Comparison of ENCODE assay signal across 27 cellular contexts in the genomic region with DNA sequence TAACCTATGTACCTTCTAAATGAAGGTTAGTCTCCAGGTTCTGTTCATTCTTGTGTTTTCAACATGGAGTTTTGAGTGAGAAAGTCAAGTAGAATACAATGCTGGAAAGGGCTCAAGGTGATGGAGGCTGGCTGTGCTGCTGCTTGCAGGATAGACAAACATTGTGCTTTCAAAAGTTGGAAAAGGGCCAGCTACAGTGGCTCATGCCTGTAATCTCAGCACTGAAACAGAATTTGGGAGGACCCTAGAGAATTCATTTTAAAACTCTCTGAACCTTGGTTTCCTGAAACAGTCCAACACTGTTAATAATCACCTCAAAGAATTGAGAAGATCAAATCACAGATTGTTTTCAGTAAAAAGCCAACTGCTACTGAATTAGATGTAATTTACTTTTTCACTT. TPM values are rescaled to one million over a fixed set of nuclear protein-coding genes. Genes with fewer than 3 reads are reported as not detected.
DNase-seq lines count a peak whose midpoint lies in the region; ATAC-seq, FAIRE-seq and TF ChIP-seq lines count a peak whose summit lies in the region.
"Had no signal": no experiment of that assay in that cellular context is flagged by ENCODE, and none has a peak within 500 bp of the region (broad histone marks: within the 10 kb centered on the region; RNA-seq: fewer than 3 reads in every experiment).

No MANE protein-coding gene starts in this region.

- H3K4me2 ChIP-seq in HepG2 (ENCODE audit: low read depth, low read length) (no peak overlapping the region), MM.1S (ENCODE audit: low read depth, low read length) (no peak overlapping the region; the same call in 1 of the 2 replicates), neuronal stem cell (ENCODE audit: insufficient read depth, low read length, poor library complexity, severe bottlenecking) (no peak overlapping the region)

- H3K14ac ChIP-seq in neuronal stem cell (ENCODE audit: low read length) = no peak overlapping the region

- in situ Hi-C loops in HepG2 (cut with HindIII; ENCODE audit: extremely low pct_ligation_motif_present, low pct_unique_long_range_greater_than_20kb) = no loop called here

- H2BK120ac ChIP-seq in neuronal stem cell (ENCODE audit: low read depth, low read length) = no peak overlapping the region

- POLR2A ChIA-PET in HepG2 (lab: Yijun Ruan, JAX) = no interaction called here

- H3K27me3 ChIP-seq in right lobe of liver = no peaks in the 10 kb centered on the region
- H3K27me3 ChIP-seq in HepG2 (ENCODE audit: control insufficient read depth in 1 of 2, insufficient read depth in 2 of 2, low read length in 2 of 2) = no peaks in the 10 kb centered on the region
- no peaks in the 10 kb centered on the region for H3K27me3 ChIP-seq in MM.1S (replicated peaks; ENCODE audit: insufficient read depth, low read length)
- no peaks in the 10 kb centered on the region for H3K27me3 ChIP-seq in neuronal stem cell (ENCODE audit: control insufficient read depth in 3 of 3, insufficient read depth in 3 of 3, low read depth in 1 of 3, low read length in 3 of 3)
- H3K27me3 ChIP-seq: esophagus muscularis mucosa, left lung had no signal

- no peak overlapping the region for H3K18ac ChIP-seq in neuronal stem cell (ENCODE audit: low read length)

- H2BK5ac ChIP-seq in neuronal stem cell (ENCODE audit: low read length) = no peak overlapping the region

- H3K36me3 ChIP-seq in right lobe of liver (peaks cover 0 to 72% (median 24%) of the 10 kb centered on the region in 4 donors), HepG2 (replicated peaks in 1 of 2; ENCODE audit: control insufficient read depth in 1 of 2, insufficient read depth in 2 of 2, low read length in 2 of 2) (peaks cover 20 to 77% of the 10 kb centered on the region in 2 experiments), MM.1S (replicated peaks; ENCODE audit: insufficient read depth, low read length) (peaks cover 15% of the 10 kb centered on the region), neuronal stem cell (replicated peaks in 1 of 2; ENCODE audit: control insufficient read depth in 2 of 2, insufficient read depth in 2 of 2, low read length in 2 of 2) (peaks cover 24 to 95% of the 10 kb centered on the region in 2 donors)

- H3K9me3 ChIP-seq in right lobe of liver = no peaks in the 10 kb centered on the region
- H3K9me3 ChIP-seq in HepG2 (ENCODE audit: low read length) = no peaks in the 10 kb centered on the region
- no peaks in the 10 kb centered on the region for H3K9me3 ChIP-seq in MM.1S (replicated peaks; ENCODE audit: insufficient read depth, low read length)
- H3K9me3 ChIP-seq in neuronal stem cell (replicated peaks in 1 of 2; ENCODE audit: control insufficient read depth in 2 of 2, insufficient read depth in 1 of 2, low read depth in 1 of 2, low read length in 2 of 2) = no peaks in the 10 kb centered on the region
- H3K9me3 ChIP-seq: esophagus muscularis mucosa, HAP-1, left lung had no signal

- H3K9me2 ChIP-seq in MM.1S (replicated peaks; ENCODE audit: insufficient read depth, low read length) = no peaks in the 10 kb centered on the region

- H3F3A ChIP-seq in MM.1S (ENCODE audit: insufficient read depth, low read length) = peaks cover 4% of the 10 kb centered on the region; the same call in 1 of the 2 replicates

- TF ChIP-seq EP300 in HepG2 (IDR thresholded peaks at IDR 0.05; ENCODE audit: low read depth in 2 of 2, low read length in 2 of 2) (no peak), HepG2 (CRISPR knock-in tag; IDR thresholded peaks at IDR 0.05; ENCODE audit: borderline replicate concordance) (no peak)

- intact Hi-C loops in right lobe of liver (cut with DNase I) (no loop called here), HepG2 (cut with micrococcal nuclease; ENCODE audit: unreplicated experiment) (no loop called here)

- no peak overlapping the region for H3K4ac ChIP-seq in neuronal stem cell (ENCODE audit: low read length)

- H3K4me1 ChIP-seq in right lobe of liver = no peaks in the 10 kb centered on the region
- H3K4me1 ChIP-seq in HepG2 (ENCODE audit: insufficient read depth, low read length) = no peaks in the 10 kb centered on the region; the same call in 1 of the 2 replicates
- peaks cover 45% of the 10 kb centered on the region for H3K4me1 ChIP-seq in MM.1S (ENCODE audit: low read length)
- no peaks in the 10 kb centered on the region for H3K4me1 ChIP-seq in neuronal stem cell (ENCODE audit: control insufficient read depth in 2 of 2, insufficient read depth in 1 of 2, low read depth in 1 of 2, low read length in 2 of 2)

- H3K9ac ChIP-seq in HepG2 (ENCODE audit: insufficient read depth, low read depth, low read length) (no peak overlapping the region), MM.1S (ENCODE audit: low read length) (no peak overlapping the region), neuronal stem cell (ENCODE audit: low read depth, low read length, poor library complexity) (no peak overlapping the region)

- H2AK5ac ChIP-seq in neuronal stem cell (ENCODE audit: low read depth, low read length) = no peak overlapping the region

- H3K4me3 ChIP-seq in right lobe of liver (no peak overlapping the region), HepG2 (replicated peaks in 1 of 3; ENCODE audit: insufficient read depth in 1 of 3, low read depth in 2 of 3, low read length in 3 of 3) (no peak overlapping the region), MM.1S (ENCODE audit: low read length) (no peak overlapping the region), skeletal muscle cell (ENCODE audit: low read depth, low read length) (no peak overlapping the region), neuronal stem cell (ENCODE audit: low read length in 2 of 2) (no peak overlapping the region)
- H3K4me3 ChIP-seq: esophagus muscularis mucosa, HAP-1, left lung, skin epidermis had no signal

- H3K79me2 ChIP-seq in HepG2 (ENCODE audit: insufficient read depth, low read length) (no peaks in the 10 kb centered on the region), MM.1S (ENCODE audit: low read length) (peaks cover 52% of the 10 kb centered on the region)

- TF ChIP-seq RAD21 in HepG2 (CRISPR knock-in tag; IDR thresholded peaks at IDR 0.05) = no peak

- no peak for TF ChIP-seq POLR2A in right lobe of liver (IDR thresholded peaks at IDR 0.05)
- TF ChIP-seq POLR2A in HepG2 (IDR thresholded peaks at IDR 0.05; ENCODE audit: insufficient read depth in 1 of 2, low read depth in 2 of 2, low read length in 2 of 2) = no peak

- no peak overlapping the region for H3K27ac ChIP-seq in right lobe of liver
- no peak overlapping the region for H3K27ac ChIP-seq in HepG2 (ENCODE audit: extremely low read length, insufficient read depth, low read length)
- peak overlapping the region; percentile 5; the same call in 1 of the 2 replicates for H3K27ac ChIP-seq in MM.1S (ENCODE audit: low read length)
- H3K27ac ChIP-seq in neuronal stem cell (replicated peaks; ENCODE audit: low read length) = no peak overlapping the region
- H3K27ac ChIP-seq: esophagus muscularis mucosa, left lung, skin epidermis had no signal

- no peak overlapping the region for H4K8ac ChIP-seq in neuronal stem cell (ENCODE audit: low read depth, low read length)

- DNase-seq in right lobe of liver (no peak), HepG2 (ENCODE audit: low spot score) (no peak), MM.1S (no peak), dermis blood vessel endothelial cell (peak; percentile 34), skeletal muscle cell (ENCODE audit: low read depth) (peak; percentile 17), neuronal stem cell (ENCODE audit: low spot score) (no peak)
- DNase-seq: activated CD4-positive, alpha-beta T cell treated with anti-CD3 and anti-CD28 coated beads, Interleukin-2, amount 10 ng/mL, durations not matched to agents 24 days and 14 days; activated naive CD4-positive, alpha-beta T cell; CD4-positive, alpha-beta T cell; DMS153; effector CD4-positive, alpha-beta T cell; glutamatergic neuron; Kasumi-1; left lung; NCI-H2227 treated with DMSO at 0.1 percent for 48 hours; nephron progenitor cell; NK-92 treated with Interleukin-12 subunit alpha and Interleukin-12 subunit beta, amount 100 ng/mL, for 24 hours; posterior cingulate gyrus; T-helper 1 cell; trophoblast cell had no signal

- H2AFZ ChIP-seq in HepG2 (ENCODE audit: low read length) = no peak overlapping the region
- no peak overlapping the region for H2AFZ ChIP-seq in MM.1S (ENCODE audit: low read length)
- H2AFZ ChIP-seq in neuronal stem cell (ENCODE audit: low read length) = no peak overlapping the region

- no peak overlapping the region for H2BK12ac ChIP-seq in neuronal stem cell (ENCODE audit: low read length)

- no peaks in the 10 kb centered on the region for H4K20me1 ChIP-seq in HepG2 (ENCODE audit: insufficient read depth, low read length)
- H4K20me1 ChIP-seq in MM.1S (ENCODE audit: insufficient read depth, low read length) = no peaks in the 10 kb centered on the region

- no TSS peak for BruUV-seq in HepG2 (replicated peaks; lab: Mats Ljungman, UMichigan)

- ATAC-seq in right lobe of liver = peak; percentile 71 to 81 (median 74)
- no peak for ATAC-seq in HepG2
- ATAC-seq in esophagus mucosa = no peak
- no peak for ATAC-seq in GM18867 (IDR thresholded peaks at IDR 0.05; ENCODE audit: unreplicated experiment)
- ATAC-seq: left lung, Panc1 had no signal

- H2BK15ac ChIP-seq in neuronal stem cell (ENCODE audit: low read length) = no peak overlapping the region

- FAIRE-seq in HepG2 (lab: Jason Lieb, UNC) = no peak
- FAIRE-seq: G401.6 had no signal

- CTCF ChIA-PET in HepG2 (lab: Yijun Ruan, JAX; ENCODE audit: low intra/inter-chr PET ratio, low total read pairs) = no interaction called here

- H4K91ac ChIP-seq in neuronal stem cell (ENCODE audit: low read depth, low read length, poor library complexity) = no peak overlapping the region

- H3K23ac ChIP-seq in neuronal stem cell (ENCODE audit: low read depth, low read length, poor library complexity) = no peak overlapping the region

- TF ChIP-seq CTCF in right lobe of liver (IDR thresholded peaks at IDR 0.05) (no peak), HepG2 (CRISPR knock-in tag; IDR thresholded peaks at IDR 0.05) (no peak), MM.1S (IDR thresholded peaks at IDR 0.05; ENCODE audit: low read length) (no peak)

- peaks cover 2% of the 10 kb centered on the region for H3K79me1 ChIP-seq in neuronal stem cell (ENCODE audit: low read depth, low read length)

RNA-seq across cellular contexts. Expression of gene IARS1, which starts 15.4 kb away (rescaled TPM):
- total RNA-seq in right lobe of liver = 10 to 100 TPM; 31.8 to 64.9 (median 40.6) TPM
- total RNA-seq in HepG2 (2016; rRNA removed; fragmentation: Illumina TruSeq; extraction: Trizol) = 185 and 277 TPM in 2 replicates
- 84.7 and 106 TPM in 2 replicates for total RNA-seq in HepG2 (2016; cell fraction: cytosol; rRNA removed; fragmentation: Illumina TruSeq; extraction: Trizol; ENCODE audit: low read depth)
- total RNA-seq in HepG2 (2016; cell fraction: insoluble cytoplasmic fraction; rRNA removed; fragmentation: Illumina TruSeq; extraction: Trizol) = 179 and 271 TPM in 2 replicates
- 78.5 and 86.4 TPM in 2 replicates for total RNA-seq in HepG2 (2016; cell fraction: membrane; rRNA removed; fragmentation: Illumina TruSeq; extraction: Trizol)
- total RNA-seq in HepG2 (2016; cell fraction: nucleus; rRNA removed; fragmentation: Illumina TruSeq; extraction: Trizol) = 163 and 177 TPM in 2 replicates
- 55.9 and 58.6 TPM in 2 replicates for polyA plus RNA-seq in HepG2 (2011; rRNA removed)
- 29.6 and 45.6 TPM in 2 replicates for polyA plus RNA-seq in HepG2 (2011; cell fraction: cytosol; rRNA removed)
- polyA plus RNA-seq in HepG2 (2011; cell fraction: nucleus; rRNA removed) = 139 and 184 TPM in 2 replicates
- 119 and 136 TPM in 2 replicates for polyA plus RNA-seq in HepG2 (2012)
- polyA plus RNA-seq in HepG2 (2016; cell fraction: cytosol; fragmentation: Illumina TruSeq; extraction: Trizol; ENCODE audit: low read depth) = 6.9 and 7.5 TPM in 2 replicates
- polyA plus RNA-seq in HepG2 (2016; cell fraction: insoluble cytoplasmic fraction; fragmentation: Illumina TruSeq; extraction: Trizol; ENCODE audit: low read depth) = 143 and 151 TPM in 2 replicates
- 15.1 and 17.8 TPM in 2 replicates for polyA plus RNA-seq in HepG2 (2016; cell fraction: membrane; fragmentation: Illumina TruSeq; extraction: Trizol; ENCODE audit: low read depth)
- 120 and 132 TPM in 2 replicates for polyA plus RNA-seq in HepG2 (2016; cell fraction: nucleus; fragmentation: Illumina TruSeq; extraction: Trizol; ENCODE audit: insufficient read depth, low read depth)
- polyA minus RNA-seq in HepG2 (2011; rRNA and poly(A)+ RNA removed; ENCODE audit: low replicate concordance) = 84.4 and 109 TPM in 2 replicates
- polyA minus RNA-seq in HepG2 (2011; cell fraction: cytosol; rRNA and poly(A)+ RNA removed) = 94.4 and 128 TPM in 2 replicates
- 274 and 399 TPM in 2 replicates for polyA minus RNA-seq in HepG2 (2011; cell fraction: nucleus; rRNA and poly(A)+ RNA removed)
- total RNA-seq in dermis blood vessel endothelial cell = 124 and 197 TPM in 2 replicates
- 57.0 TPM for polyA plus RNA-seq in neuronal stem cell (2013, experiment 1 of 2)
- 57.5 TPM for polyA plus RNA-seq in neuronal stem cell (2013, experiment 2 of 2)
- total RNA-seq in esophagus mucosa = 95.2 TPM

RNA-seq across cellular contexts. Expression of gene NOL8, which starts 16.3 kb away (rescaled TPM):
- total RNA-seq in right lobe of liver = 10 to 100 TPM in 5 of 6 experiments, 1 to 10 TPM in 1; 8.9 to 25.9 (median 15.9) TPM
- total RNA-seq in HepG2 (2016; rRNA removed; fragmentation: Illumina TruSeq; extraction: Trizol) = 35.4 and 36.3 TPM in 2 replicates
- total RNA-seq in HepG2 (2016; cell fraction: cytosol; rRNA removed; fragmentation: Illumina TruSeq; extraction: Trizol; ENCODE audit: low read depth) = 19.9 and 24.9 TPM in 2 replicates
- 33.5 and 36.8 TPM in 2 replicates for total RNA-seq in HepG2 (2016; cell fraction: insoluble cytoplasmic fraction; rRNA removed; fragmentation: Illumina TruSeq; extraction: Trizol)
- 14.0 and 17.4 TPM in 2 replicates for total RNA-seq in HepG2 (2016; cell fraction: membrane; rRNA removed; fragmentation: Illumina TruSeq; extraction: Trizol)
- 59.6 and 61.3 TPM in 2 replicates for total RNA-seq in HepG2 (2016; cell fraction: nucleus; rRNA removed; fragmentation: Illumina TruSeq; extraction: Trizol)
- polyA plus RNA-seq in HepG2 (2011; rRNA removed) = 11.3 and 12.8 TPM in 2 replicates
- polyA plus RNA-seq in HepG2 (2011; cell fraction: cytosol; rRNA removed) = 3.3 and 4.5 TPM in 2 replicates
- polyA plus RNA-seq in HepG2 (2011; cell fraction: nucleus; rRNA removed) = 27.5 and 32.9 TPM in 2 replicates
- 17.8 and 22.1 TPM in 2 replicates for polyA plus RNA-seq in HepG2 (2012)
- polyA plus RNA-seq in HepG2 (2016; cell fraction: cytosol; fragmentation: Illumina TruSeq; extraction: Trizol; ENCODE audit: low read depth) = 1.8 and 1.9 TPM in 2 replicates
- polyA plus RNA-seq in HepG2 (2016; cell fraction: insoluble cytoplasmic fraction; fragmentation: Illumina TruSeq; extraction: Trizol; ENCODE audit: low read depth) = 34.7 and 35.4 TPM in 2 replicates
- polyA plus RNA-seq in HepG2 (2016; cell fraction: membrane; fragmentation: Illumina TruSeq; extraction: Trizol; ENCODE audit: low read depth) = 4.0 and 4.1 TPM in 2 replicates
- 104 and 110 TPM in 2 replicates for polyA plus RNA-seq in HepG2 (2016; cell fraction: nucleus; fragmentation: Illumina TruSeq; extraction: Trizol; ENCODE audit: insufficient read depth, low read depth)
- polyA minus RNA-seq in HepG2 (2011; rRNA and poly(A)+ RNA removed; ENCODE audit: low replicate concordance) = 9.2 and 37.1 TPM in 2 replicates
- polyA minus RNA-seq in HepG2 (2011; cell fraction: cytosol; rRNA and poly(A)+ RNA removed) = 6.8 and 10.6 TPM in 2 replicates
- 71.3 and 97.8 TPM in 2 replicates for polyA minus RNA-seq in HepG2 (2011; cell fraction: nucleus; rRNA and poly(A)+ RNA removed)
- 28.2 and 29.1 TPM in 2 replicates for total RNA-seq in dermis blood vessel endothelial cell
- polyA plus RNA-seq in neuronal stem cell (2013, experiment 1 of 2) = 26.8 TPM
- polyA plus RNA-seq in neuronal stem cell (2013, experiment 2 of 2) = 29.3 TPM
- total RNA-seq in esophagus mucosa = 20.8 TPM

RNA-seq across cellular contexts. Expression of gene CENPP, which starts 16.9 kb away (rescaled TPM):
- 1 to 10 TPM; 1.0 to 3.7 (median 1.5) TPM for total RNA-seq in right lobe of liver
- total RNA-seq in HepG2 (2016; rRNA removed; fragmentation: Illumina TruSeq; extraction: Trizol) = 11.0 and 11.4 TPM in 2 replicates
- 2.3 and 3.3 TPM in 2 replicates for total RNA-seq in HepG2 (2016; cell fraction: cytosol; rRNA removed; fragmentation: Illumina TruSeq; extraction: Trizol; ENCODE audit: low read depth)
- total RNA-seq in HepG2 (2016; cell fraction: insoluble cytoplasmic fraction; rRNA removed; fragmentation: Illumina TruSeq; extraction: Trizol) = 9.2 and 12.7 TPM in 2 replicates
- 6.4 and 7.6 TPM in 2 replicates for total RNA-seq in HepG2 (2016; cell fraction: membrane; rRNA removed; fragmentation: Illumina TruSeq; extraction: Trizol)
- total RNA-seq in HepG2 (2016; cell fraction: nucleus; rRNA removed; fragmentation: Illumina TruSeq; extraction: Trizol) = 14.0 and 16.0 TPM in 2 replicates
- 1.2 and 2.0 TPM in 2 replicates for polyA plus RNA-seq in HepG2 (2011; rRNA removed)
- polyA plus RNA-seq in HepG2 (2011; cell fraction: cytosol; rRNA removed) = 0.59 and 0.67 TPM in 2 replicates
- polyA plus RNA-seq in HepG2 (2011; cell fraction: nucleus; rRNA removed) = 0.63 and 0.69 TPM in 2 replicates
- 2.4 and 3.9 TPM in 2 replicates for polyA plus RNA-seq in HepG2 (2012)
- 3.7 and 4.4 TPM in 2 replicates for polyA plus RNA-seq in HepG2 (2016; cell fraction: cytosol; fragmentation: Illumina TruSeq; extraction: Trizol; ENCODE audit: low read depth)
- 9.4 and 13.3 TPM in 2 replicates for polyA plus RNA-seq in HepG2 (2016; cell fraction: insoluble cytoplasmic fraction; fragmentation: Illumina TruSeq; extraction: Trizol; ENCODE audit: low read depth)
- 5.5 and 5.6 TPM in 2 replicates for polyA plus RNA-seq in HepG2 (2016; cell fraction: membrane; fragmentation: Illumina TruSeq; extraction: Trizol; ENCODE audit: low read depth)
- 3.7 and 5.9 TPM in 2 replicates for polyA plus RNA-seq in HepG2 (2016; cell fraction: nucleus; fragmentation: Illumina TruSeq; extraction: Trizol; ENCODE audit: insufficient read depth, low read depth)
- 1.3 and 4.8 TPM in 2 replicates for polyA minus RNA-seq in HepG2 (2011; rRNA and poly(A)+ RNA removed; ENCODE audit: low replicate concordance)
- polyA minus RNA-seq in HepG2 (2011; cell fraction: cytosol; rRNA and poly(A)+ RNA removed) = 0.79 and 1.3 TPM in 2 replicates
- 5.2 and 6.4 TPM in 2 replicates for polyA minus RNA-seq in HepG2 (2011; cell fraction: nucleus; rRNA and poly(A)+ RNA removed)
- 2.9 and 3.3 TPM in 2 replicates for total RNA-seq in dermis blood vessel endothelial cell
- polyA plus RNA-seq in neuronal stem cell (2013, experiment 1 of 2) = 12.4 TPM
- polyA plus RNA-seq in neuronal stem cell (2013, experiment 2 of 2) = 12.7 TPM
- 8.2 TPM for total RNA-seq in esophagus mucosa

Comparison
In these comparisons a context has a peak if more than half of its experiments do, and no peak if none do; other contexts are left out.
1. ATAC-seq: peak in right lobe of liver (4 of 4); none in HepG2 (single experiment), esophagus mucosa (single experiment) and GM18867 (single experiment).
2. DNase-seq: peak in dermis blood vessel endothelial cell (single experiment) and skeletal muscle cell (single experiment); none in right lobe of liver (0 of 3), HepG2 (single experiment), MM.1S (single experiment) and neuronal stem cell (single experiment).